ENCODE assay signal across 19 cellular contexts in genomic region chr1:184289825-184290550, GRCh38.
DNase-seq lines count a peak whose midpoint lies in the region; ATAC-seq, FAIRE-seq and TF ChIP-seq lines count a peak whose summit lies in the region.
"Had no signal": no experiment of that assay in that cellular context is flagged by ENCODE, and none has a peak within 500 bp of the region (broad histone marks: within the 10 kb centered on the region; RNA-seq: fewer than 3 reads in every experiment).

No MANE protein-coding gene starts in this region.

- no peaks in the 10 kb centered on the region for H3K36me3 ChIP-seq in HepG2 (replicated peaks in 1 of 2; ENCODE audit: control insufficient read depth in 1 of 2, insufficient read depth in 2 of 2, low read length in 2 of 2)
- no peaks in the 10 kb centered on the region for H3K36me3 ChIP-seq in Caco-2 (ENCODE audit: control insufficient read depth, insufficient read depth, low read length)

- H3K27ac Mint-ChIP-seq in Caco-2 (ENCODE audit: unreplicated experiment) = no peak overlapping the region
- H3K27ac Mint-ChIP-seq in activated T-helper 17 cell treated with anti-CD3 and anti-CD28 coated beads, Interleukin-2, amount 50 U/mL, for 72 hours = no peak overlapping the region
- H3K27ac Mint-ChIP-seq: CD4-positive, alpha-beta memory T cell; nephron; T-cell had no signal

- no peak overlapping the region for H3K4me3 ChIP-seq in HepG2 (replicated peaks in 1 of 3; ENCODE audit: insufficient read depth in 1 of 3, low read depth in 2 of 3, low read length in 3 of 3)
- H3K4me3 ChIP-seq in Caco-2 (ENCODE audit: low read depth, low read length) = no peak overlapping the region
- H3K4me3 ChIP-seq: lung had no signal

- no peak overlapping the region for H3K9ac ChIP-seq in HepG2 (ENCODE audit: insufficient read depth, low read depth, low read length)

- TF ChIP-seq EP300 in Ishikawa (IDR thresholded peaks at IDR 0.05; ENCODE audit: borderline replicate concordance) (no peak), HepG2 (IDR thresholded peaks at IDR 0.05; ENCODE audit: low read depth in 2 of 2, low read length in 2 of 2) (no peak), HepG2 (CRISPR knock-in tag; IDR thresholded peaks at IDR 0.05; ENCODE audit: borderline replicate concordance) (no peak)

- H3K36me3 Mint-ChIP-seq in Caco-2 (ENCODE audit: insufficient read depth, unreplicated experiment) = no peaks in the 10 kb centered on the region
- no peaks in the 10 kb centered on the region for H3K36me3 Mint-ChIP-seq in activated T-helper 17 cell treated with anti-CD3 and anti-CD28 coated beads, Interleukin-2, amount 50 U/mL, for 72 hours (ENCODE audit: low read depth)
- H3K36me3 Mint-ChIP-seq: T-cell had no signal

- no peaks in the 10 kb centered on the region for H3K79me2 ChIP-seq in HepG2 (ENCODE audit: insufficient read depth, low read length)

- no peaks in the 10 kb centered on the region for H3K27me3 ChIP-seq in HepG2 (ENCODE audit: control insufficient read depth in 1 of 2, insufficient read depth in 2 of 2, low read length in 2 of 2)
- H3K27me3 ChIP-seq in Caco-2 (replicated peaks; ENCODE audit: control insufficient read depth, insufficient read depth, low read length) = no peaks in the 10 kb centered on the region

- H3K4me3 Mint-ChIP-seq in Caco-2 (ENCODE audit: unreplicated experiment) = no peak overlapping the region
- H3K4me3 Mint-ChIP-seq in activated T-helper 17 cell treated with anti-CD3 and anti-CD28 coated beads, Interleukin-2, amount 50 U/mL, for 72 hours = no peak overlapping the region
- H3K4me3 Mint-ChIP-seq: CD4-positive, alpha-beta memory T cell; nephron; T-cell had no signal

- CTCF ChIA-PET in HepG2 (lab: Yijun Ruan, JAX; ENCODE audit: low intra/inter-chr PET ratio, low total read pairs) = no interaction called here
- CTCF ChIA-PET in Caco-2 (lab: Charles Lee) = no interaction called here

- H3K27me3 Mint-ChIP-seq in Caco-2 (ENCODE audit: insufficient read depth, unreplicated experiment) = no peaks in the 10 kb centered on the region
- H3K27me3 Mint-ChIP-seq in activated T-helper 17 cell treated with anti-CD3 and anti-CD28 coated beads, Interleukin-2, amount 50 U/mL, for 72 hours = peaks cover 8% of the 10 kb centered on the region

- no peak for TF ChIP-seq RAD21 in Ishikawa (IDR thresholded peaks at IDR 0.05; ENCODE audit: low read depth)
- TF ChIP-seq RAD21 in HepG2 (CRISPR knock-in tag; IDR thresholded peaks at IDR 0.05) = no peak

- H3K27ac ChIP-seq in HepG2 (ENCODE audit: extremely low read length, insufficient read depth, low read length) = no peak overlapping the region

- POLR2A ChIA-PET in HepG2 (lab: Yijun Ruan, JAX) (no interaction called here), Caco-2 (lab: Charles Lee) (no interaction called here)

- H4K20me1 ChIP-seq in HepG2 (ENCODE audit: insufficient read depth, low read length) = no peaks in the 10 kb centered on the region

- peaks cover 17% of the 10 kb centered on the region for H3K9me3 ChIP-seq in HepG2 (ENCODE audit: low read length)
- peaks cover 26% of the 10 kb centered on the region for H3K9me3 ChIP-seq in Caco-2

- no peak overlapping the region for H3K4me2 ChIP-seq in HepG2 (ENCODE audit: low read depth, low read length)

- no peak for FAIRE-seq in HepG2 (lab: Jason Lieb, UNC)

- TF ChIP-seq CTCF in HepG2 (CRISPR knock-in tag; IDR thresholded peaks at IDR 0.05) = no peak
- no peak for TF ChIP-seq CTCF in Caco-2 (IDR thresholded peaks at IDR 0.05; ENCODE audit: insufficient read depth in 1 of 2, low read depth in 1 of 2, low read length in 1 of 2, severe bottlenecking in 1 of 2, unreplicated experiment in 1 of 2)

- TF ChIP-seq POLR2A in HepG2 (IDR thresholded peaks at IDR 0.05; ENCODE audit: insufficient read depth in 1 of 2, low read depth in 2 of 2, low read length in 2 of 2) = no peak

- no peak overlapping the region for H2AFZ ChIP-seq in HepG2 (ENCODE audit: low read length)

- no peak for ATAC-seq in HepG2
- no peak for ATAC-seq in activated T-helper 17 cell treated with anti-CD3 and anti-CD28 coated beads, Interleukin-2, amount 50 U/mL, for 72 hours (replicated peaks)
- ATAC-seq: T-cell had no signal

- intact Hi-C loops in HepG2 (cut with micrococcal nuclease; ENCODE audit: unreplicated experiment) (no loop called here), Caco-2 (cut with micrococcal nuclease; ENCODE audit: unreplicated experiment) (no loop called here)

- WGBS in HepG2 (ENCODE audit: low lambda C conversion rate) = 20% methylated on average over 5 of the region's 5 CpGs

- in situ Hi-C loops in HepG2 (cut with HindIII; ENCODE audit: extremely low pct_ligation_motif_present, low pct_unique_long_range_greater_than_20kb) = no loop called here

- no peaks in the 10 kb centered on the region for H3K4me1 Mint-ChIP-seq in Caco-2 (ENCODE audit: low read depth, unreplicated experiment)
- no peaks in the 10 kb centered on the region for H3K4me1 Mint-ChIP-seq in activated T-helper 17 cell treated with anti-CD3 and anti-CD28 coated beads, Interleukin-2, amount 50 U/mL, for 72 hours
- H3K4me1 Mint-ChIP-seq: CD4-positive, alpha-beta memory T cell; nephron; T-cell had no signal

- H3K4me1 ChIP-seq in HepG2 (ENCODE audit: insufficient read depth, low read length) = no peaks in the 10 kb centered on the region
- H3K4me1 ChIP-seq in Caco-2 = no peaks in the 10 kb centered on the region

- DNase-seq in DMS53 (lab: John Stamatoyannopoulos, UW) (peak; percentile 78), DMS53 treated with DMSO at 0.1 percent for 48 hours (lab: John Stamatoyannopoulos, UW; ENCODE audit: unreplicated experiment) (no peak), amniotic epithelial cell (ENCODE audit: low read depth) (peak; percentile 33), HepG2 (ENCODE audit: low spot score) (no peak), Caco-2 (no peak), NCI-H2029 treated with DMSO at 0.1 percent for 48 hours (lab: John Stamatoyannopoulos, UW) (no peak)
- DNase-seq: 8988T; activated CD4-positive, CD25-positive, alpha-beta regulatory T cell; activated CD8-positive, alpha-beta memory T cell treated with anti-CD3 and anti-CD28 coated beads, Interleukin-2, amount 50 U/mL, for 4 hours; activated naive CD4-positive, alpha-beta T cell treated with anti-CD3 and anti-CD28 coated beads, Interleukin-2, amount 50 U/mL, for 16 hours; CD4-positive, alpha-beta memory T cell; effector CD4-positive, alpha-beta T cell; NCI-H1092 treated with DMSO at 0.1 percent for 48 hours; NCI-H524 treated with DMSO at 0.1 percent for 48 hours; T-cell had no signal

- BruUV-seq in HepG2 (replicated peaks; lab: Mats Ljungman, UMichigan) = no TSS peak
- BruUV-seq in Caco-2 (replicated peaks; lab: Mats Ljungman, UMichigan) = no TSS peak

- peaks cover 22% of the 10 kb centered on the region for H3K9me3 Mint-ChIP-seq in Caco-2 (ENCODE audit: unreplicated experiment)
- peaks cover 12% of the 10 kb centered on the region for H3K9me3 Mint-ChIP-seq in activated T-helper 17 cell treated with anti-CD3 and anti-CD28 coated beads, Interleukin-2, amount 50 U/mL, for 72 hours

TF ChIP-seq in Ishikawa, 13 proteins besides CTCF, POLR2A, EP300 and RAD21 (continues in another document):
- TF ChIP-seq TAF1 (IDR thresholded peaks at IDR 0.05; ENCODE audit: low read depth) (no peak), REST (IDR thresholded peaks at IDR 0.05; ENCODE audit: low read depth) (no peak)

Comparison
In these comparisons a context has a peak if more than half of its experiments do, and no peak if none do; other contexts are left out.
1. DNase-seq: peak in DMS53 (single experiment) and amniotic epithelial cell (single experiment); none in DMS53 treated with DMSO at 0.1 percent for 48 hours (single experiment), HepG2 (single experiment), Caco-2 (0 of 2) and NCI-H2029 treated with DMSO at 0.1 percent for 48 hours (single experiment).